In genomic region chr11:47233989-47234668, GRCh38 we compare ENCODE assay signal across 1 cellular context.
A peak's percentile ranks its signal among the peaks of the same experiment; 100 is the strongest.
TF ChIP-seq lines count a peak whose summit lies in the region.

No MANE protein-coding gene starts in this region.

TF ChIP-seq in IMR-90, 13 proteins besides CTCF, POLR2A, EP300 and RAD21:
- TF ChIP-seq ELK1 (IDR thresholded peaks at IDR 0.05; ENCODE audit: borderline replicate concordance, low read depth, low read length), result no peak
- TF ChIP-seq FOS (IDR thresholded peaks at IDR 0.05; ENCODE audit: low read depth, low read length), result peak; percentile 36; the same call in 1 of the 2 replicates
- 0 out of 2 replicates have a peak, but pooled peaks have one; percentile 13 for TF ChIP-seq MAZ (IDR thresholded peaks at IDR 0.05; ENCODE audit: borderline replicate concordance, low read depth, low read length)
- TF ChIP-seq BHLHE40 (IDR thresholded peaks at IDR 0.05; ENCODE audit: low read depth, low read length), result peak; percentile 17; the same call in 1 of the 2 replicates
- TF ChIP-seq SMC3 (IDR thresholded peaks at IDR 0.05; ENCODE audit: low read depth, low read length), result peak; percentile 14; the same call in 1 of the 2 replicates
- TF ChIP-seq, protein P1, sequence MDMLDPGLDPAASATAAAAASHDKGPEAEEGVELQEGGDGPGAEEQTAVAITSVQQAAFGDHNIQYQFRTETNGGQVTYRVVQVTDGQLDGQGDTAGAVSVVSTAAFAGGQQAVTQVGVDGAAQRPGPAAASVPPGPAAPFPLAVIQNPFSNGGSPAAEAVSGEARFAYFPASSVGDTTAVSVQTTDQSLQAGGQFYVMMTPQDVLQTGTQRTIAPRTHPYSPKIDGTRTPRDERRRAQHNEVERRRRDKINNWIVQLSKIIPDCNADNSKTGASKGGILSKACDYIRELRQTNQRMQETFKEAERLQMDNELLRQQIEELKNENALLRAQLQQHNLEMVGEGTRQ (IDR thresholded peaks at IDR 0.05; ENCODE audit: low read depth, low read length), result no peak
- peak; percentile 62 for TF ChIP-seq CEBPB (IDR thresholded peaks at IDR 0.05; ENCODE audit: low read depth, low read length)
